Comparison of ENCODE assay signal across 14 cellular contexts in genomic region chr2:20590704-20591515, GRCh38. TPM values are rescaled to one million over a fixed set of nuclear protein-coding genes. Genes with fewer than 3 reads are reported as not detected.
DNase-seq lines count a peak whose midpoint lies in the region; ATAC-seq and TF ChIP-seq lines count a peak whose summit lies in the region.
"Had no signal": no experiment of that assay in that cellular context is flagged by ENCODE, and none has a peak within 500 bp of the region (broad histone marks: within the 10 kb centered on the region; RNA-seq: fewer than 3 reads in every experiment).

No MANE protein-coding gene starts in this region.

- H3K9me3 ChIP-seq in mesenchymal stem cell (ENCODE audit: control insufficient read depth, low read length) (no peaks in the 10 kb centered on the region), suprapubic skin (no peaks in the 10 kb centered on the region), hepatocyte (ENCODE audit: low read depth) (no peaks in the 10 kb centered on the region), esophagus muscularis mucosa (no peaks in the 10 kb centered on the region)
- H3K9me3 ChIP-seq: HAP-1 had no signal

- TF ChIP-seq EP300 in suprapubic skin (IDR thresholded peaks at IDR 0.05) (no peak), esophagus muscularis mucosa (IDR thresholded peaks at IDR 0.05) (no peak)

- peak overlapping the region in 1 of 2 experiments; percentile 88 for H3K14ac ChIP-seq in mesenchymal stem cell (ENCODE audit: low read length in 2 of 2)

- H3K4me2 ChIP-seq in mesenchymal stem cell (ENCODE audit: low read length, poor library complexity, severe bottlenecking) (no peak overlapping the region), hepatocyte (no peak overlapping the region)

- peaks cover 41% of the 10 kb centered on the region for H3K4me1 ChIP-seq in mesenchymal stem cell (ENCODE audit: control insufficient read depth, insufficient read depth, low read depth, low read length)
- peaks cover 33% of the 10 kb centered on the region for H3K4me1 ChIP-seq in suprapubic skin
- peaks cover 35% of the 10 kb centered on the region for H3K4me1 ChIP-seq in hepatocyte (ENCODE audit: insufficient read depth)
- peaks cover 52 to 77% (median 63%) of the 10 kb centered on the region in 4 donors for H3K4me1 ChIP-seq in esophagus muscularis mucosa

- H2BK15ac ChIP-seq in mesenchymal stem cell (ENCODE audit: low read depth, poor library complexity, severe bottlenecking): peak overlapping the region; percentile 91

- no peaks in the 10 kb centered on the region for H3K27me3 ChIP-seq in mesenchymal stem cell (ENCODE audit: control insufficient read depth in 1 of 2, insufficient read depth in 1 of 2, low read length in 2 of 2)
- no peaks in the 10 kb centered on the region for H3K27me3 ChIP-seq in suprapubic skin
- no peaks in the 10 kb centered on the region for H3K27me3 ChIP-seq in hepatocyte
- no peaks in the 10 kb centered on the region for H3K27me3 ChIP-seq in esophagus muscularis mucosa

- TF ChIP-seq CTCF in suprapubic skin (IDR thresholded peaks at IDR 0.05) (no peak), hepatocyte (IDR thresholded peaks at IDR 0.05; ENCODE audit: poor library complexity) (no peak), esophagus muscularis mucosa (IDR thresholded peaks at IDR 0.05) (no peak)

- H4K91ac ChIP-seq in mesenchymal stem cell (ENCODE audit: low read length): peak overlapping the region; percentile 92

- H3K27ac ChIP-seq in mesenchymal stem cell (ENCODE audit: low read length, poor library complexity, severe bottlenecking) (no peak overlapping the region), suprapubic skin (no peak overlapping the region), hepatocyte (no peak overlapping the region), esophagus muscularis mucosa (replicated peaks in 1 of 4) (peak overlapping the region in 1 of 4 donors; percentile 14)
- H3K27ac ChIP-seq: SK-N-MC, WERI-Rb-1 had no signal

- H3K4me3 ChIP-seq in mesenchymal stem cell (ENCODE audit: insufficient read depth in 1 of 2, low read depth in 1 of 2, low read length in 2 of 2) (no peak overlapping the region), suprapubic skin (no peak overlapping the region), hepatocyte (no peak overlapping the region), esophagus muscularis mucosa (no peak overlapping the region)
- H3K4me3 ChIP-seq: HAP-1, SK-N-MC had no signal

- no peaks in the 10 kb centered on the region for H3K79me2 ChIP-seq in hepatocyte

- no peak overlapping the region for H3K23ac ChIP-seq in mesenchymal stem cell (ENCODE audit: low read length in 2 of 2)

- TF ChIP-seq POLR2A in suprapubic skin (IDR thresholded peaks at IDR 0.05) (no peak), esophagus muscularis mucosa (IDR thresholded peaks at IDR 0.05; ENCODE audit: low read depth) (no peak)

- peak overlapping the region; percentile 66 for H4K8ac ChIP-seq in mesenchymal stem cell (ENCODE audit: low read length)

- peak overlapping the region; percentile 81 to 93 for H2BK12ac ChIP-seq in mesenchymal stem cell (ENCODE audit: low read length in 2 of 2)

- no peaks in the 10 kb centered on the region for H3K9me2 ChIP-seq in hepatocyte (replicated peaks; ENCODE audit: insufficient read depth)

- peak; percentile 73 for DNase-seq in NCI-H2171 treated with DMSO at 0.1 percent for 48 hours (lab: John Stamatoyannopoulos, UW)
- DNase-seq in fibroblast of gingiva (ENCODE audit: low read depth): peak; percentile 39
- DNase-seq in mesenchymal stem cell: no peak
- DNase-seq in suprapubic skin (ENCODE audit: low spot score in 2 of 2): peak; percentile 54 to 70
- no peak for DNase-seq in A172 (ENCODE audit: low spot score)
- DNase-seq in hepatocyte (ENCODE audit: low spot score): no peak
- no peak for DNase-seq in esophagus muscularis mucosa (ENCODE audit: extremely low spot score)
- DNase-seq: dermis blood vessel endothelial cell, immature natural killer cell, NCI-H2107, WERI-Rb-1 had no signal

- H2AFZ ChIP-seq in mesenchymal stem cell (ENCODE audit: low read depth, low read length) (no peak overlapping the region), hepatocyte (no peak overlapping the region)

- no peaks in the 10 kb centered on the region for H3K79me1 ChIP-seq in mesenchymal stem cell (replicated peaks; ENCODE audit: low read length, poor library complexity, severe bottlenecking)

- peak overlapping the region; percentile 61 for H2AK5ac ChIP-seq in mesenchymal stem cell (ENCODE audit: low read length, severe bottlenecking)

- no peak overlapping the region for H2BK5ac ChIP-seq in mesenchymal stem cell (ENCODE audit: low read depth, low read length, poor library complexity, severe bottlenecking)

- peak overlapping the region; percentile 19 to 90 for H3K4ac ChIP-seq in mesenchymal stem cell (ENCODE audit: low read depth in 1 of 2, low read length in 2 of 2)

- peak overlapping the region; percentile 78 for H2BK120ac ChIP-seq in mesenchymal stem cell (ENCODE audit: low read depth, low read length)

- no peak overlapping the region for H3K9ac ChIP-seq in mesenchymal stem cell (ENCODE audit: low read length)

- H3K36me3 ChIP-seq in mesenchymal stem cell (ENCODE audit: control insufficient read depth in 1 of 2, insufficient read depth in 2 of 2, low read depth in 1 of 2, low read length in 2 of 2) (no peaks in the 10 kb centered on the region), suprapubic skin (no peaks in the 10 kb centered on the region), hepatocyte (replicated peaks; ENCODE audit: insufficient read depth, low read depth) (no peaks in the 10 kb centered on the region), esophagus muscularis mucosa (peaks cover 0 to 6% (median 1%) of the 10 kb centered on the region in 4 donors)
- H3K36me3 ChIP-seq: HAP-1, WERI-Rb-1 had no signal

- no peak for ATAC-seq in GM19324 (IDR thresholded peaks at IDR 0.05; ENCODE audit: low FRiP score, unreplicated experiment)

- no peaks in the 10 kb centered on the region for H4K20me1 ChIP-seq in hepatocyte (ENCODE audit: insufficient read depth, poor library complexity, severe bottlenecking)

- WGBS in mesenchymal stem cell: 89% methylated on average over 11 of the region's 11 CpGs
- 74% methylated on average over 11 of the region's 11 CpGs for WGBS in suprapubic skin
- WGBS in hepatocyte (ENCODE audit: low lambda C conversion rate, missing lambda C conversion rate): 87% methylated on average over 11 of the region's 11 CpGs
- 67% methylated on average over 7 of the region's 11 CpGs for WGBS in esophagus muscularis mucosa

- intact Hi-C loops in esophagus muscularis mucosa (cut with DNase I): no loop called here

- H3K18ac ChIP-seq in mesenchymal stem cell (ENCODE audit: low read depth in 1 of 2, low read length in 2 of 2): peak overlapping the region; percentile 66 to 87

RNA-seq across cellular contexts. Expression of gene HS1BP3, which starts 60.0 kb away (rescaled TPM):
- polyA plus RNA-seq in mesenchymal stem cell (2013, experiment 1 of 2): 42.4 TPM
- 39.8 TPM for polyA plus RNA-seq in mesenchymal stem cell (2013, experiment 2 of 2)
- total RNA-seq in suprapubic skin (10 to 100 TPM; 23.3 to 38.2 (median 34.2) TPM), hepatocyte (25.8 and 26.8 TPM in 2 replicates), esophagus muscularis mucosa (10 to 100 TPM; 42.6 to 95.6 (median 60.0) TPM)
- 32.3 and 43.9 TPM in 2 replicates for total RNA-seq in A172 (2014; rRNA removed; shearing (Covaris generic))
- polyA plus RNA-seq in hepatocyte: 26.3 and 29.6 TPM in 2 replicates

Comparison
In these comparisons a context has a peak if more than half of its experiments do, and no peak if none do; other contexts are left out.
1. DNase-seq: peak in NCI-H2171 treated with DMSO at 0.1 percent for 48 hours (single experiment), fibroblast of gingiva (single experiment) and suprapubic skin (2 of 2); none in mesenchymal stem cell (single experiment), A172 (single experiment), hepatocyte (single experiment) and esophagus muscularis mucosa (single experiment).